Comparison of ENCODE assay signal across 1 cellular context in genomic region chr6:26199773-26200728, GRCh38.
TF ChIP-seq lines count a peak whose summit lies in the region.

No MANE protein-coding gene starts in this region.

TF ChIP-seq in K562, 482 proteins besides CTCF, POLR2A, EP300 and RAD21 (continued from another document and continues in another):
- TF ChIP-seq ZSCAN29 (IDR thresholded peaks at IDR 0.05) = no peak
- TF ChIP-seq HIVEP1 (CRISPR knock-in tag; IDR thresholded peaks at IDR 0.05) = no peak
- 0 out of 2 replicates have a peak, but pooled peaks have one; percentile 11 for TF ChIP-seq CAMTA2 (CRISPR knock-in tag; conservative IDR thresholded peaks at IDR 0.05)
- TF ChIP-seq, protein P1, sequence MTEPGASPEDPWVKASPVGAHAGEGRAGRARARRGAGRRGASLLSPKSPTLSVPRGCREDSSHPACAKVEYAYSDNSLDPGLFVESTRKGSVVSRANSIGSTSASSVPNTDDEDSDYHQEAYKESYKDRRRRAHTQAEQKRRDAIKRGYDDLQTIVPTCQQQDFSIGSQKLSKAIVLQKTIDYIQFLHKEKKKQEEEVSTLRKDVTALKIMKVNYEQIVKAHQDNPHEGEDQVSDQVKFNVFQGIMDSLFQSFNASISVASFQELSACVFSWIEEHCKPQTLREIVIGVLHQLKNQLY (CRISPR knock-in tag; conservative IDR thresholded peaks at IDR 0.05) = 0 out of 4 replicates have a peak, but pooled peaks have one; percentile 26 to 45
- no peak for TF ChIP-seq ZNF79 (CRISPR knock-in tag; IDR thresholded peaks at IDR 0.05; ENCODE audit: low read depth)
- no peak for TF ChIP-seq TAF9B (IDR thresholded peaks at IDR 0.05; ENCODE audit: partially characterized antibody)
- TF ChIP-seq SIX5 (IDR thresholded peaks at IDR 0.05; ENCODE audit: borderline replicate concordance in 1 of 2, insufficient read depth in 1 of 2, low read depth in 1 of 2, low read length in 2 of 2) = peak in 1 of 2 experiments; percentile 21; a peak in 1 of 4 replicates
- TF ChIP-seq MED1 (CRISPR knock-in tag; IDR thresholded peaks at IDR 0.05; ENCODE audit: borderline replicate concordance) = peak; percentile 91; the same call in 1 of the 2 replicates
- peak; percentile 87 for TF ChIP-seq RBM22 (IDR thresholded peaks at IDR 0.05; ENCODE audit: low read depth, low read length, poor library complexity, severe bottlenecking)
- TF ChIP-seq ILF3 (IDR thresholded peaks at IDR 0.05; ENCODE audit: borderline replicate concordance) = no peak
- TF ChIP-seq, protein P2, sequence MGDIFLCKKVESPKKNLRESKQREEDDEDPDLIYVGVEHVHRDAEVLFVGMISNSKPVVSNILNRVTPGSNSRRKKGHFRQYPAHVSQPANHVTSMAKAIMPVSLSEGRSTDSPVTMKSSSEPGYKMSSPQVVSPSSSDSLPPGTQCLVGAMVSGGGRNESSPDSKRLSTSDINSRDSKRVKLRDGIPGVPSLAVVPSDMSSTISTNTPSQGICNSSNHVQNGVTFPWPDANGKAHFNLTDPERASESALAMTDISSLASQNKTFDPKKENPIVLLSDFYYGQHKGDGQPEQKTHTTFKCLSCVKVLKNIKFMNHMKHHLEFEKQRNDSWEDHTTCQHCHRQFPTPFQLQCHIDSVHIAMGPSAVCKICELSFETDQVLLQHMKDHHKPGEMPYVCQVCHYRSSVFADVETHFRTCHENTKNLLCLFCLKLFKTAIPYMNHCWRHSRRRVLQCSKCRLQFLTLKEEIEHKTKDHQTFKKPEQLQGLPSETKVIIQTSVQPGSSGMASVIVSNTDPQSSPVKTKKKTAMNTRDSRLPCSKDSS (IDR thresholded peaks at IDR 0.05; ENCODE audit: low read depth, partially characterized antibody) = no peak
- TF ChIP-seq ZNF717 (CRISPR knock-in tag; IDR thresholded peaks at IDR 0.05) = peak; percentile 86; the same call in 1 of the 2 replicates
- peak; percentile 55; the same call in 1 of the 2 replicates for TF ChIP-seq DPF2 (IDR thresholded peaks at IDR 0.05)
- TF ChIP-seq ELF1 (tag; IDR thresholded peaks at IDR 0.05) = peak; percentile 47; the same call in 1 of the 2 replicates
- TF ChIP-seq SNRNP70 (optimal IDR thresholded peaks at IDR 0.05; ENCODE audit: low read depth, low read length) = no peak
- TF ChIP-seq ZNF146 (CRISPR knock-in tag; IDR thresholded peaks at IDR 0.05; ENCODE audit: unreplicated experiment) = no peak
- no peak for TF ChIP-seq TRIM28 (IDR thresholded peaks at IDR 0.05)
- TF ChIP-seq SMC3 (conservative IDR thresholded peaks at IDR 0.05; ENCODE audit: insufficient read depth, low read depth, low read length) = 0 out of 2 replicates have a peak, but pooled peaks have one; percentile 18
- peak; percentile 6; the same call in 1 of the 2 replicates for TF ChIP-seq SP1 (CRISPR knock-in tag; IDR thresholded peaks at IDR 0.05)
- no peak for TF ChIP-seq CBX2 (IDR thresholded peaks at IDR 0.05; ENCODE audit: insufficient read depth, low read length, poor library complexity, severe bottlenecking)
- peak; percentile 25; the same call in 1 of the 2 replicates for TF ChIP-seq SMARCA4 (IDR thresholded peaks at IDR 0.05)
- TF ChIP-seq KLF13 (tag; IDR thresholded peaks at IDR 0.05; ENCODE audit: borderline replicate concordance, low read depth) = peak; percentile 49; the same call in 1 of the 2 replicates
- no peak for TF ChIP-seq BDP1 (IDR thresholded peaks at IDR 0.05; ENCODE audit: insufficient read depth, insufficient read length)
- no peak for TF ChIP-seq ZC3H8 (IDR thresholded peaks at IDR 0.05)
- no peak for TF ChIP-seq ZNF695 (CRISPR knock-in tag; IDR thresholded peaks at IDR 0.05)
- TF ChIP-seq, protein P3, sequence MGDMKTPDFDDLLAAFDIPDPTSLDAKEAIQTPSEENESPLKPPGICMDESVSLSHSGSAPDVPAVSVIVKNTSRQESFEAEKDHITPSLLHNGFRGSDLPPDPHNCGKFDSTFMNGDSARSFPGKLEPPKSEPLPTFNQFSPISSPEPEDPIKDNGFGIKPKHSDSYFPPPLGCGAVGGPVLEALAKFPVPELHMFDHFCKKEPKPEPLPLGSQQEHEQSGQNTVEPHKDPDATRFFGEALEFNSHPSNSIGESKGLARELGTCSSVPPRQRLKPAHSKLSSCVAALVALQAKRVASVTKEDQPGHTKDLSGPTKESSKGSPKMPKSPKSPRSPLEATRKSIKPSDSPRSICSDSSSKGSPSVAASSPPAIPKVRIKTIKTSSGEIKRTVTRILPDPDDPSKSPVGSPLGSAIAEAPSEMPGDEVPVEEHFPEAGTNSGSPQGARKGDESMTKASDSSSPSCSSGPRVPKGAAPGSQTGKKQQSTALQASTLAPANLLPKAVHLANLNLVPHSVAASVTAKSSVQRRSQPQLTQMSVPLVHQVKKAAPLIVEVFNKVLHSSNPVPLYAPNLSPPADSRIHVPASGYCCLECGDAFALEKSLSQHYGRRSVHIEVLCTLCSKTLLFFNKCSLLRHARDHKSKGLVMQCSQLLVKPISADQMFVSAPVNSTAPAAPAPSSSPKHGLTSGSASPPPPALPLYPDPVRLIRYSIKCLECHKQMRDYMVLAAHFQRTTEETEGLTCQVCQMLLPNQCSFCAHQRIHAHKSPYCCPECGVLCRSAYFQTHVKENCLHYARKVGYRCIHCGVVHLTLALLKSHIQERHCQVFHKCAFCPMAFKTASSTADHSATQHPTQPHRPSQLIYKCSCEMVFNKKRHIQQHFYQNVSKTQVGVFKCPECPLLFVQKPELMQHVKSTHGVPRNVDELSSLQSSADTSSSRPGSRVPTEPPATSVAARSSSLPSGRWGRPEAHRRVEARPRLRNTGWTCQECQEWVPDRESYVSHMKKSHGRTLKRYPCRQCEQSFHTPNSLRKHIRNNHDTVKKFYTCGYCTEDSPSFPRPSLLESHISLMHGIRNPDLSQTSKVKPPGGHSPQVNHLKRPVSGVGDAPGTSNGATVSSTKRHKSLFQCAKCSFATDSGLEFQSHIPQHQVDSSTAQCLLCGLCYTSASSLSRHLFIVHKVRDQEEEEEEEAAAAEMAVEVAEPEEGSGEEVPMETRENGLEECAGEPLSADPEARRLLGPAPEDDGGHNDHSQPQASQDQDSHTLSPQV (IDR thresholded peaks at IDR 0.05) = no peak; the same call in 1 of the 2 replicates
- TF ChIP-seq, protein P4, sequence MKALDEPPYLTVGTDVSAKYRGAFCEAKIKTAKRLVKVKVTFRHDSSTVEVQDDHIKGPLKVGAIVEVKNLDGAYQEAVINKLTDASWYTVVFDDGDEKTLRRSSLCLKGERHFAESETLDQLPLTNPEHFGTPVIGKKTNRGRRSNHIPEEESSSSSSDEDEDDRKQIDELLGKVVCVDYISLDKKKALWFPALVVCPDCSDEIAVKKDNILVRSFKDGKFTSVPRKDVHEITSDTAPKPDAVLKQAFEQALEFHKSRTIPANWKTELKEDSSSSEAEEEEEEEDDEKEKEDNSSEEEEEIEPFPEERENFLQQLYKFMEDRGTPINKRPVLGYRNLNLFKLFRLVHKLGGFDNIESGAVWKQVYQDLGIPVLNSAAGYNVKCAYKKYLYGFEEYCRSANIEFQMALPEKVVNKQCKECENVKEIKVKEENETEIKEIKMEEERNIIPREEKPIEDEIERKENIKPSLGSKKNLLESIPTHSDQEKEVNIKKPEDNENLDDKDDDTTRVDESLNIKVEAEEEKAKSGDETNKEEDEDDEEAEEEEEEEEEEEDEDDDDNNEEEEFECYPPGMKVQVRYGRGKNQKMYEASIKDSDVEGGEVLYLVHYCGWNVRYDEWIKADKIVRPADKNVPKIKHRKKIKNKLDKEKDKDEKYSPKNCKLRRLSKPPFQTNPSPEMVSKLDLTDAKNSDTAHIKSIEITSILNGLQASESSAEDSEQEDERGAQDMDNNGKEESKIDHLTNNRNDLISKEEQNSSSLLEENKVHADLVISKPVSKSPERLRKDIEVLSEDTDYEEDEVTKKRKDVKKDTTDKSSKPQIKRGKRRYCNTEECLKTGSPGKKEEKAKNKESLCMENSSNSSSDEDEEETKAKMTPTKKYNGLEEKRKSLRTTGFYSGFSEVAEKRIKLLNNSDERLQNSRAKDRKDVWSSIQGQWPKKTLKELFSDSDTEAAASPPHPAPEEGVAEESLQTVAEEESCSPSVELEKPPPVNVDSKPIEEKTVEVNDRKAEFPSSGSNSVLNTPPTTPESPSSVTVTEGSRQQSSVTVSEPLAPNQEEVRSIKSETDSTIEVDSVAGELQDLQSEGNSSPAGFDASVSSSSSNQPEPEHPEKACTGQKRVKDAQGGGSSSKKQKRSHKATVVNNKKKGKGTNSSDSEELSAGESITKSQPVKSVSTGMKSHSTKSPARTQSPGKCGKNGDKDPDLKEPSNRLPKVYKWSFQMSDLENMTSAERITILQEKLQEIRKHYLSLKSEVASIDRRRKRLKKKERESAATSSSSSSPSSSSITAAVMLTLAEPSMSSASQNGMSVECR (CRISPR knock-in tag; IDR thresholded peaks at IDR 0.05) = peak; percentile 12; the same call in 1 of the 2 replicates
- TF ChIP-seq, protein P5, sequence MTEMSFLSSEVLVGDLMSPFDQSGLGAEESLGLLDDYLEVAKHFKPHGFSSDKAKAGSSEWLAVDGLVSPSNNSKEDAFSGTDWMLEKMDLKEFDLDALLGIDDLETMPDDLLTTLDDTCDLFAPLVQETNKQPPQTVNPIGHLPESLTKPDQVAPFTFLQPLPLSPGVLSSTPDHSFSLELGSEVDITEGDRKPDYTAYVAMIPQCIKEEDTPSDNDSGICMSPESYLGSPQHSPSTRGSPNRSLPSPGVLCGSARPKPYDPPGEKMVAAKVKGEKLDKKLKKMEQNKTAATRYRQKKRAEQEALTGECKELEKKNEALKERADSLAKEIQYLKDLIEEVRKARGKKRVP (CRISPR knock-in tag; IDR thresholded peaks at IDR 0.05) = peak; percentile 50; the same call in 1 of the 2 replicates
- no peak for TF ChIP-seq REST (CRISPR knock-in tag; IDR thresholded peaks at IDR 0.05; ENCODE audit: low read depth)
- TF ChIP-seq ZBTB43 (CRISPR knock-in tag; IDR thresholded peaks at IDR 0.05) = no peak; the same call in 1 of the 2 replicates
- TF ChIP-seq, protein P6, sequence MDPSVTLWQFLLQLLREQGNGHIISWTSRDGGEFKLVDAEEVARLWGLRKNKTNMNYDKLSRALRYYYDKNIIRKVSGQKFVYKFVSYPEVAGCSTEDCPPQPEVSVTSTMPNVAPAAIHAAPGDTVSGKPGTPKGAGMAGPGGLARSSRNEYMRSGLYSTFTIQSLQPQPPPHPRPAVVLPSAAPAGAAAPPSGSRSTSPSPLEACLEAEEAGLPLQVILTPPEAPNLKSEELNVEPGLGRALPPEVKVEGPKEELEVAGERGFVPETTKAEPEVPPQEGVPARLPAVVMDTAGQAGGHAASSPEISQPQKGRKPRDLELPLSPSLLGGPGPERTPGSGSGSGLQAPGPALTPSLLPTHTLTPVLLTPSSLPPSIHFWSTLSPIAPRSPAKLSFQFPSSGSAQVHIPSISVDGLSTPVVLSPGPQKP (CRISPR knock-in tag; IDR thresholded peaks at IDR 0.05) = no peak
- TF ChIP-seq HDAC3 (IDR thresholded peaks at IDR 0.05; ENCODE audit: borderline replicate concordance, partially characterized antibody) = no peak
- TF ChIP-seq NRF1 (conservative IDR thresholded peaks at IDR 0.05 in 1 of 2, IDR thresholded peaks at IDR 0.05 in 1 of 2) = peak; percentile 16 to 32
- TF ChIP-seq, protein P7, sequence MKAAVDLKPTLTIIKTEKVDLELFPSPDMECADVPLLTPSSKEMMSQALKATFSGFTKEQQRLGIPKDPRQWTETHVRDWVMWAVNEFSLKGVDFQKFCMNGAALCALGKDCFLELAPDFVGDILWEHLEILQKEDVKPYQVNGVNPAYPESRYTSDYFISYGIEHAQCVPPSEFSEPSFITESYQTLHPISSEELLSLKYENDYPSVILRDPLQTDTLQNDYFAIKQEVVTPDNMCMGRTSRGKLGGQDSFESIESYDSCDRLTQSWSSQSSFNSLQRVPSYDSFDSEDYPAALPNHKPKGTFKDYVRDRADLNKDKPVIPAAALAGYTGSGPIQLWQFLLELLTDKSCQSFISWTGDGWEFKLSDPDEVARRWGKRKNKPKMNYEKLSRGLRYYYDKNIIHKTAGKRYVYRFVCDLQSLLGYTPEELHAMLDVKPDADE (conservative IDR thresholded peaks at IDR 0.05; ENCODE audit: control insufficient read depth, low read depth, low read length) = 0 out of 2 replicates have a peak, but pooled peaks have one; percentile 66
- TF ChIP-seq, protein P8, sequence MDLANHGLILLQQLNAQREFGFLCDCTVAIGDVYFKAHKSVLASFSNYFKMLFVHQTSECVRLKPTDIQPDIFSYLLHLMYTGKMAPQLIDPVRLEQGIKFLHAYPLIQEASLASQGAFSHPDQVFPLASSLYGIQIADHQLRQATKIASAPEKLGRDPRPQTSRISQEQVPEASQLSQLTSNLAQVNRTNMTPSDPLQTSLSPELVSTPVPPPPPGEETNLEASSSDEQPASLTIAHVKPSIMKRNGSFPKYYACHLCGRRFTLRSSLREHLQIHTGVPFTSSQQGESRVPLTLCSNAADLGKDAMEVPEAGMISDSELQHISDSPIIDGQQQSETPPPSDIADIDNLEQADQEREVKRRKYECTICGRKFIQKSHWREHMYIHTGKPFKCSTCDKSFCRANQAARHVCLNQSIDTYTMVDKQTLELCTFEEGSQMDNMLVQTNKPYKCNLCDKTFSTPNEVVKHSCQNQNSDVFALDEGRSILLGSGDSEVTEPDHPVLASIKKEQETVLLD (IDR thresholded peaks at IDR 0.05) = no peak
- TF ChIP-seq ASH1L (IDR thresholded peaks at IDR 0.05; ENCODE audit: borderline replicate concordance, low read depth, partially characterized antibody) = no peak
- no peak for TF ChIP-seq ZC3H11A (IDR thresholded peaks at IDR 0.05; ENCODE audit: low read depth, low read length)
- TF ChIP-seq HNRNPUL1 (IDR thresholded peaks at IDR 0.05; ENCODE audit: low read length) = 0 out of 2 replicates have a peak, but pooled peaks have one; percentile 20
